2 cellular contexts compared by ENCODE assay signal in genomic region chr13:44331912-44332840, GRCh38.
TF ChIP-seq lines count a peak whose summit lies in the region.

No MANE protein-coding gene starts in this region.

TF ChIP-seq in HEK293, 187 proteins besides CTCF, POLR2A, EP300 and RAD21 (continued from another document):
- TF ChIP-seq TSHZ1 (tag by site-specific recombination; IDR thresholded peaks at IDR 0.05; ENCODE audit: borderline replicate concordance) (no peak), SCRT2 (tag by site-specific recombination; IDR thresholded peaks at IDR 0.05) (peak; percentile 74), ZNF629 (tag by site-specific recombination; IDR thresholded peaks at IDR 0.05) (peak; percentile 15; the same call in 1 of the 2 replicates), ZNF600 (tag by site-specific recombination; IDR thresholded peaks at IDR 0.05) (peak; percentile 16; the same call in 1 of the 2 replicates), GLIS2 (tag by site-specific recombination; IDR thresholded peaks at IDR 0.05) (peak; percentile 45), ZNF18 (tag by site-specific recombination; IDR thresholded peaks at IDR 0.05) (peak; percentile 72; the same call in 1 of the 2 replicates), ZIC2 (tag by site-specific recombination; IDR thresholded peaks at IDR 0.05) (peak; percentile 72), ZNF488 (tag by site-specific recombination; IDR thresholded peaks at IDR 0.05) (no peak), ZNF660 (tag by site-specific recombination; IDR thresholded peaks at IDR 0.05) (peak; percentile 53; the same call in 1 of the 2 replicates), PRDM10 (tag by site-specific recombination; IDR thresholded peaks at IDR 0.05) (peak; percentile 33), TRIM28 (IDR thresholded peaks at IDR 0.05; ENCODE audit: borderline replicate concordance, low read length) (0 out of 2 replicates have a peak, but pooled peaks have one; percentile 42), ZNF335 (tag by site-specific recombination; conservative IDR thresholded peaks at IDR 0.05) (peak; percentile 23; the same call in 1 of the 2 replicates), ZNF341 (tag by site-specific recombination; IDR thresholded peaks at IDR 0.05; ENCODE audit: low read depth) (peak; percentile 83), SP7 (tag by site-specific recombination; IDR thresholded peaks at IDR 0.05) (no peak), ZBTB8A (tag by site-specific recombination; IDR thresholded peaks at IDR 0.05) (peak; percentile 35; the same call in 1 of the 2 replicates), SCRT1 (tag by site-specific recombination; IDR thresholded peaks at IDR 0.05; ENCODE audit: borderline replicate concordance) (peak; percentile 44; the same call in 1 of the 2 replicates)

TF ChIP-seq in SK-N-SH treated with all-trans-retinoic acid at 6 μM for 48 hours, 23 proteins besides CTCF, POLR2A, EP300 and RAD21 (continued from another document):
- TF ChIP-seq TSHZ2 (CRISPR knock-in tag; IDR thresholded peaks at IDR 0.05) (0 out of 2 replicates have a peak, but pooled peaks have one; percentile 11), ISL1 (CRISPR knock-in tag; IDR thresholded peaks at IDR 0.05) (peak; percentile 14; the same call in 1 of the 2 replicates)
